23 cellular contexts compared by ENCODE assay signal in the genomic region with DNA sequence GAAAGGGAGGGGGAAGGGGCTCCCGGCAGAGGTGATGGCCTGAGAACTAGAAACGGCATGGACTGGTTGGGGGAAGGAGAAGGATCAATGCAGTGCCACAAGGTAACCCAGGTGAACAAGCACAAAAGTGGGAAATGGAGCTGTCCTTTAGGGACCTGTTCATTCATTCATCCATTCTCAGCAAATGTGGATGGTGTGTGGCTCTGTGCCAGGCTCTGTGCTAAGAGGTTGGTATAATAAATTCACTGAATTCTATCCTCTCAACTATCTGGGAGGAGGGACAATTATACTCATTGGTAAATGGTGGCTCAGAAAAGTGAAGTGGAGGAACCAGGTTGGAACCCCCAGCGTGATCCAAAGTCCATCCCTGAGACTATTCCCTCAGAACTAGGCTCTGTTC.
"Had no signal": no experiment of that assay in that cellular context is flagged by ENCODE, and none has a peak within 500 bp of the region (broad histone marks: within the 10 kb centered on the region; RNA-seq: fewer than 3 reads in every experiment).

No MANE protein-coding gene starts in this region.

- H3K4me3 Mint-ChIP-seq: activated CD4-positive, alpha-beta memory T cell treated with anti-CD3 and anti-CD28 coated beads, Interleukin-2, amount 10 ng/mL, durations not matched to agents 7 days and 5 days; activated CD4-positive, alpha-beta T cell treated with anti-CD3 and anti-CD28 coated beads, Interleukin-2, amount 10 ng/mL, durations not matched to agents 24 days and 14 days; activated naive CD4-positive, alpha-beta T cell treated with anti-CD3 and anti-CD28 coated beads, Interleukin-2, amount 10 ng/mL, durations not matched to agents 7 days and 5 days; activated naive CD8-positive, alpha-beta T cell treated with anti-CD3 and anti-CD28 coated beads, Interleukin-2, amount 50 U/mL, for 24 hours; activated T-cell treated with anti-CD3 and anti-CD28 coated beads, Interleukin-2, amount 50 U/mL, for 72 hours; dendritic cell treated with granulocyte-macrophage colony-stimulating factor and Interleukin-4, amounts not matched to agents 40 ng/mL and 50 ng/mL, for 4 days; naive thymus-derived CD4-positive, alpha-beta T cell; stimulated activated naive B cell treated with anti-CD40 and anti-IgM and Interleukin-4, amounts not matched to agents 10 μg/mL and 1 μg/mL and 100 μg/mL, for 72 hours; T-helper 2 cell treated with Interferon-gamma antibody and Interleukin-4, amounts not matched to agents 5 μg/mL and 100 μg/mL, for 36 hours had no signal

- H3K36me3 Mint-ChIP-seq: activated naive CD4-positive, alpha-beta T cell treated with anti-CD3 and anti-CD28 coated beads, Interleukin-2, amount 10 ng/mL, durations not matched to agents 7 days and 5 days had no signal

- H3K36me3 ChIP-seq: left lung, upper lobe of right lung had no signal

- H3K4me1 Mint-ChIP-seq: activated CD4-positive, alpha-beta memory T cell treated with anti-CD3 and anti-CD28 coated beads, Interleukin-2, amount 10 ng/mL, durations not matched to agents 7 days and 5 days; activated CD4-positive, alpha-beta T cell treated with anti-CD3 and anti-CD28 coated beads, Interleukin-2, amount 10 ng/mL, durations not matched to agents 24 days and 14 days; activated naive CD4-positive, alpha-beta T cell treated with anti-CD3 and anti-CD28 coated beads, Interleukin-2, amount 10 ng/mL, durations not matched to agents 7 days and 5 days; activated naive CD8-positive, alpha-beta T cell treated with anti-CD3 and anti-CD28 coated beads, Interleukin-2, amount 50 U/mL, for 24 hours had no signal

- ATAC-seq: activated CD4-positive, CD25-positive, alpha-beta regulatory T cell treated with anti-CD3 and anti-CD28 coated beads, Interleukin-2, amount 50 U/mL, for 24 hours; activated naive CD8-positive, alpha-beta T cell treated with anti-CD3 and anti-CD28 coated beads, Interleukin-2, amount 50 U/mL, for 24 hours; activated T-cell treated with anti-CD3 and anti-CD28 coated beads, Interleukin-2, amount 50 U/mL, for 72 hours; body of pancreas; naive thymus-derived CD4-positive, alpha-beta T cell; sciatic nerve; stimulated activated naive B cell treated with anti-CD40 and anti-IgM and Interleukin-4, amounts not matched to agents 10 μg/mL and 1 μg/mL and 100 μg/mL, for 72 hours; upper lobe of right lung had no signal

- H3K27ac Mint-ChIP-seq: activated CD4-positive, alpha-beta memory T cell treated with anti-CD3 and anti-CD28 coated beads, Interleukin-2, amount 10 ng/mL, durations not matched to agents 7 days and 5 days; activated CD4-positive, alpha-beta T cell treated with anti-CD3 and anti-CD28 coated beads, Interleukin-2, amount 10 ng/mL, durations not matched to agents 24 days and 14 days; activated naive CD4-positive, alpha-beta T cell treated with anti-CD3 and anti-CD28 coated beads, Interleukin-2, amount 10 ng/mL, durations not matched to agents 7 days and 5 days; activated naive CD8-positive, alpha-beta T cell treated with anti-CD3 and anti-CD28 coated beads, Interleukin-2, amount 50 U/mL, for 24 hours; activated T-cell treated with anti-CD3 and anti-CD28 coated beads, Interleukin-2, amount 50 U/mL, for 72 hours; dendritic cell treated with granulocyte-macrophage colony-stimulating factor and Interleukin-4, amounts not matched to agents 40 ng/mL and 50 ng/mL, for 4 days; naive thymus-derived CD4-positive, alpha-beta T cell; stimulated activated naive B cell treated with anti-CD40 and anti-IgM and Interleukin-4, amounts not matched to agents 10 μg/mL and 1 μg/mL and 100 μg/mL, for 72 hours; T-helper 2 cell treated with Interferon-gamma antibody and Interleukin-4, amounts not matched to agents 5 μg/mL and 100 μg/mL, for 36 hours had no signal

- H3K27ac ChIP-seq: body of pancreas, left lung, testis, upper lobe of right lung, VCaP had no signal

- DNase-seq: activated CD4-positive, alpha-beta memory T cell treated with anti-CD3 and anti-CD28 coated beads, Interleukin-2, amount 10 ng/mL, durations not matched to agents 7 days and 5 days; activated CD4-positive, alpha-beta T cell treated with anti-CD3 and anti-CD28 coated beads, Interleukin-2, amount 10 ng/mL, durations not matched to agents 24 days and 14 days; activated effector memory CD4-positive, alpha-beta T cell treated with Interleukin-2 at 50 U/mL for 16 hours; activated naive CD4-positive, alpha-beta T cell treated with anti-CD3 and anti-CD28 coated beads, Interleukin-2, amount 10 ng/mL, durations not matched to agents 7 days and 5 days; activated naive CD8-positive, alpha-beta T cell treated with anti-CD3 and anti-CD28 coated beads, Interleukin-2, amount 50 U/mL, for 24 hours; activated T-cell treated with anti-CD3 and anti-CD28 coated beads, Interleukin-2, amount 50 U/mL, for 72 hours; effector CD4-positive, alpha-beta T cell; erythroblast; kidney; left lung; naive thymus-derived CD4-positive, alpha-beta T cell; small intestine; stimulated activated CD4-positive, alpha-beta T cell treated with anti-CD3 and anti-CD28 coated beads, Interleukin-15, amount 100 ng/mL, for 24 hours; stimulated activated naive B cell treated with anti-CD40 and anti-IgM and Interleukin-4, amounts not matched to agents 10 μg/mL and 1 μg/mL and 100 μg/mL, for 72 hours; testis; upper lobe of right lung had no signal

- H3K27me3 Mint-ChIP-seq: activated CD4-positive, alpha-beta memory T cell treated with anti-CD3 and anti-CD28 coated beads, Interleukin-2, amount 10 ng/mL, durations not matched to agents 7 days and 5 days; activated naive CD8-positive, alpha-beta T cell treated with anti-CD3 and anti-CD28 coated beads, Interleukin-2, amount 50 U/mL, for 24 hours; stimulated activated naive B cell treated with anti-CD40 and anti-IgM and Interleukin-4, amounts not matched to agents 10 μg/mL and 1 μg/mL and 100 μg/mL, for 72 hours had no signal

- H3K9me3 ChIP-seq: body of pancreas, left lung, testis, upper lobe of right lung had no signal

- H3K9me3 Mint-ChIP-seq: activated CD4-positive, alpha-beta memory T cell treated with anti-CD3 and anti-CD28 coated beads, Interleukin-2, amount 10 ng/mL, durations not matched to agents 7 days and 5 days; activated CD4-positive, alpha-beta T cell treated with anti-CD3 and anti-CD28 coated beads, Interleukin-2, amount 10 ng/mL, durations not matched to agents 24 days and 14 days; activated naive CD4-positive, alpha-beta T cell treated with anti-CD3 and anti-CD28 coated beads, Interleukin-2, amount 10 ng/mL, durations not matched to agents 7 days and 5 days; activated naive CD8-positive, alpha-beta T cell treated with anti-CD3 and anti-CD28 coated beads, Interleukin-2, amount 50 U/mL, for 24 hours; activated T-cell treated with anti-CD3 and anti-CD28 coated beads, Interleukin-2, amount 50 U/mL, for 72 hours; dendritic cell treated with granulocyte-macrophage colony-stimulating factor and Interleukin-4, amounts not matched to agents 40 ng/mL and 50 ng/mL, for 4 days; naive thymus-derived CD4-positive, alpha-beta T cell; stimulated activated naive B cell treated with anti-CD40 and anti-IgM and Interleukin-4, amounts not matched to agents 10 μg/mL and 1 μg/mL and 100 μg/mL, for 72 hours; T-helper 2 cell treated with Interferon-gamma antibody and Interleukin-4, amounts not matched to agents 5 μg/mL and 100 μg/mL, for 36 hours had no signal

- H3K4me3 ChIP-seq: body of pancreas, left lung, lung, testis, upper lobe of right lung had no signal

- H3K4me1 ChIP-seq: upper lobe of right lung had no signal

- H3K27me3 ChIP-seq: body of pancreas, left lung, testis, upper lobe of right lung had no signal
